Comparison of ENCODE assay signal across 28 cellular contexts in genomic region chr20:56289652-56290051, GRCh38. TPM values are rescaled to one million over a fixed set of nuclear protein-coding genes. Genes with fewer than 3 reads are reported as not detected.
"Had no signal": no experiment of that assay in that cellular context is flagged by ENCODE, and none has a peak within 500 bp of the region (broad histone marks: within the 10 kb centered on the region; RNA-seq: fewer than 3 reads in every experiment).

No MANE protein-coding gene starts in this region.

- DNase-seq: activated CD4-positive, alpha-beta T cell treated with anti-CD3 and anti-CD28 coated beads for 36 hours; activated CD4-positive, alpha-beta T cell treated with anti-CD3 and anti-CD28 coated beads, Interleukin-2, amount 10 ng/mL, durations not matched to agents 7 days and 5 days; activated CD4-positive, alpha-beta T cell treated with anti-CD3 and anti-CD28 coated beads, Interleukin-2, amount 50 U/mL, for 48 hours; activated CD8-positive, alpha-beta T cell treated with anti-CD3 and anti-CD28 coated beads, Interleukin-2, amount 10 ng/mL, durations not matched to agents 7 days and 5 days; activated gamma-delta T cell; activated naive CD4-positive, alpha-beta T cell treated with Interleukin-2 at 50 U/mL for 16 hours; activated naive CD8-positive, alpha-beta T cell treated with anti-CD3 and anti-CD28 coated beads, Interleukin-2, amount 10 ng/mL, durations not matched to agents 7 days and 5 days; activated T-cell treated with anti-CD3 and anti-CD28 coated beads, Interleukin-2, amount 50 U/mL, for 24 hours; body of pancreas; central memory CD4-positive, alpha-beta T cell; Karpas-422; KBM-7; MG63; MV-4-11; NCI-H1092; NCI-H1436 treated with DMSO at 0.1 percent for 48 hours; NCI-H1694 treated with DMSO at 0.1 percent for 48 hours; NCI-H2029; NCI-H510A; NCI-H526; NCI-H748 treated with DMSO at 0.1 percent for 48 hours; PC-3; Peyer's patch; Right ventricle myocardium superior; RPMI8226 had no signal

- H3K4me3 ChIP-seq: body of pancreas, MG63, Peyer's patch had no signal

- H3K4me1 ChIP-seq: body of pancreas, Peyer's patch had no signal

- ATAC-seq: activated CD4-positive, alpha-beta T cell treated with anti-CD3 and anti-CD28 coated beads for 36 hours; activated CD4-positive, CD25-positive, alpha-beta regulatory T cell treated with anti-CD3 and anti-CD28 coated beads, Interleukin-2, amount 50 U/mL, for 24 hours; activated CD8-positive, alpha-beta T cell treated with anti-CD3 and anti-CD28 coated beads, Interleukin-2, amount 10 ng/mL, durations not matched to agents 7 days and 5 days; body of pancreas; PC-3; WTC11 had no signal

- H3K27me3 ChIP-seq: body of pancreas, MG63, Peyer's patch had no signal

- H3K9me3 ChIP-seq: body of pancreas, MG63, Peyer's patch had no signal

- H3K36me3 ChIP-seq: MG63, Peyer's patch had no signal

- H3K27ac ChIP-seq: body of pancreas, Peyer's patch had no signal

RNA-seq across cellular contexts. Expression of gene MC3R, which starts 41.1 kb away (rescaled TPM):
- polyA plus RNA-seq: adipose tissue had no signal
